Comparison of ENCODE assay signal across 9 cellular contexts in the genomic region with DNA sequence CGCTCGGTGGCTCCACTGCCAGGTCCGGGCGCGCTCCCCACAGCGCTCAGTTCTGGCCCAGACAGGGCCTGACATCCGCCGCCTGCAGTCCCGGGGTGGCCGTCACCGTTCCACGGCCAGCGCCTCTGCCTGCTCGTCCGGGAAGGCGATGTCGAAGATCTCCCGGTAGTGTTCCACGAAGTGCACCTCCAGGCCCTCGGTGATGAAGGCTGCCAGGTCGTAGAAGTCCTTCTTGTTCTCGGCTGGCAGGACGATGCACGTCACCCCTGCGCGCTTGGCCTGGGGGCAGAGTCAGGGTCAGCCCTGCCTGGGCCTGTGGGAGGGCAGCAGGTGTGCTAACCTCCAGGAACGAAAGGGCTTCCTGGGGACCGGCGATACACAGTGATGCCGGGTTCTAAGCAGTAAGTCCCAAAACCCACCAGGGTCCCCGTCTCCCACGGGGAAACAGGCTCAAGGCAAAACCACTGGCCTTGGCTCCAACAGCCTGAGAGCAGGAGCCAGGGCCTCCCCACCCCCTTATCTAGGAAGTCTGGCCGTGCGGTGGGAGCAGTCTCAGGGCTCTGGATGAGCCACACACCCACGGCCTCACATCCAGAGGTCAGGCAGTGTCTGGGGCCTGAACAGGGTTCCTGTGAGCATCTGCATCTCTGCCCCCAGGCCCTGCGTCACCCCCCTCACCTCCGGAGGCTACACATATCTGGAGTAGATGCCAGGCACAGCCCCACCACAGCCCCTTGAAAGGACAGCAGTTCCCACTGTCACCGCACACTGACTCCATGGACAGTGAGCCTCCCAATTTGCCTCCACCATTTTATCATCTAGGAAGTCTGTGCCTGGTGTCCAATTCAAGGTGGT. TPM values are rescaled to one million over a fixed set of nuclear protein-coding genes. Genes with fewer than 3 reads are reported as not detected.
DNase-seq lines count a peak whose midpoint lies in the region; ATAC-seq, FAIRE-seq and TF ChIP-seq lines count a peak whose summit lies in the region.
"Had no signal": no experiment of that assay in that cellular context is flagged by ENCODE, and none has a peak within 500 bp of the region (broad histone marks: within the 10 kb centered on the region; RNA-seq: fewer than 3 reads in every experiment).

No MANE protein-coding gene starts in this region.

- peak overlapping the region; percentile 93 to 97; a peak in 4 of 6 replicates for H3K27ac ChIP-seq in A549
- peak overlapping the region; percentile 93 for H3K27ac ChIP-seq in HCT116 (ENCODE audit: low read depth, low read length)

- H3K36me3 ChIP-seq in HCT116 (ENCODE audit: control insufficient read depth in 1 of 2, insufficient read depth in 2 of 2, low read length in 2 of 2), result peaks cover 13 to 58% of the 10 kb centered on the region in 2 experiments; a peak in 2 of 4 replicates

- H4K20me1 ChIP-seq in HCT116 (ENCODE audit: insufficient read depth), result peaks cover 17% of the 10 kb centered on the region; the same call in 1 of the 2 replicates

- H3K4me3 ChIP-seq in A549 (peak overlapping the region; percentile 92), HCT116 (replicated peaks in 1 of 2; ENCODE audit: low read depth in 1 of 2, low read length in 2 of 2) (peak overlapping the region; percentile 85 to 99)

- no peak for FAIRE-seq in A549 (lab: Jason Lieb, UNC)
- FAIRE-seq: endometrium had no signal

- ATAC-seq in A549, result 0 out of 6 replicates have a peak, but pooled peaks of 1 of the 2 experiments have one; percentile 3
- peak; percentile 1; the same call in 1 of the 2 replicates for ATAC-seq in HCT116
- ATAC-seq in activated naive CD8-positive, alpha-beta T cell treated with anti-CD3 and anti-CD28 coated beads, Interleukin-2, amount 10 ng/mL, durations not matched to agents 7 days and 5 days (ENCODE audit: low read depth), result no peak
- ATAC-seq in memory B cell (ENCODE audit: low read depth), result no peak
- ATAC-seq in GM21360 (IDR thresholded peaks at IDR 0.05; ENCODE audit: unreplicated experiment), result no peak
- no peak for ATAC-seq in GM18870 (IDR thresholded peaks at IDR 0.05; ENCODE audit: unreplicated experiment)
- no peak for ATAC-seq in GM18868 (IDR thresholded peaks at IDR 0.05; ENCODE audit: unreplicated experiment)

- H3K79me2 ChIP-seq in HCT116 (ENCODE audit: insufficient read depth, low read length), result peaks cover 57% of the 10 kb centered on the region

- no peaks in the 10 kb centered on the region for H3K9me3 ChIP-seq in A549
- H3K9me3 ChIP-seq in HCT116 (ENCODE audit: control insufficient read depth in 1 of 2, insufficient read depth in 1 of 2, low read depth in 1 of 2, low read length in 2 of 2), result no peaks in the 10 kb centered on the region

- peak overlapping the region; percentile 98 for H3K4me3 Mint-ChIP-seq in activated naive CD8-positive, alpha-beta T cell treated with anti-CD3 and anti-CD28 coated beads, Interleukin-2, amount 10 ng/mL, durations not matched to agents 7 days and 5 days
- H3K4me3 Mint-ChIP-seq in memory B cell, result peak overlapping the region; percentile 51

- 89% methylated on average over 11 of the region's 38 CpGs for WGBS in A549 (ENCODE audit: missing lambda C conversion rate)

- H3K27me3 Mint-ChIP-seq in activated naive CD8-positive, alpha-beta T cell treated with anti-CD3 and anti-CD28 coated beads, Interleukin-2, amount 10 ng/mL, durations not matched to agents 7 days and 5 days, result no peaks in the 10 kb centered on the region
- no peaks in the 10 kb centered on the region for H3K27me3 Mint-ChIP-seq in memory B cell

- H3K9ac ChIP-seq in HCT116 (ENCODE audit: low read length), result peak overlapping the region; percentile 100

- peaks cover 13% of the 10 kb centered on the region for H3K36me3 Mint-ChIP-seq in activated naive CD8-positive, alpha-beta T cell treated with anti-CD3 and anti-CD28 coated beads, Interleukin-2, amount 10 ng/mL, durations not matched to agents 7 days and 5 days
- H3K36me3 Mint-ChIP-seq in memory B cell, result peaks cover 19% of the 10 kb centered on the region

- H3K9me3 Mint-ChIP-seq in activated naive CD8-positive, alpha-beta T cell treated with anti-CD3 and anti-CD28 coated beads, Interleukin-2, amount 10 ng/mL, durations not matched to agents 7 days and 5 days, result no peaks in the 10 kb centered on the region
- H3K9me3 Mint-ChIP-seq in memory B cell, result no peaks in the 10 kb centered on the region

- intact Hi-C loops in HCT116 (cut with micrococcal nuclease), result loop anchor here (2.0 kb wide), 1 partner anchor 99 kb away; the partner anchor contains the start of gene DUS3L

- H3K4me1 Mint-ChIP-seq in activated naive CD8-positive, alpha-beta T cell treated with anti-CD3 and anti-CD28 coated beads, Interleukin-2, amount 10 ng/mL, durations not matched to agents 7 days and 5 days, result peaks cover 13% of the 10 kb centered on the region
- H3K4me1 Mint-ChIP-seq in memory B cell, result peaks cover 27% of the 10 kb centered on the region

- H3K27ac Mint-ChIP-seq in activated naive CD8-positive, alpha-beta T cell treated with anti-CD3 and anti-CD28 coated beads, Interleukin-2, amount 10 ng/mL, durations not matched to agents 7 days and 5 days, result peak overlapping the region; percentile 54
- peak overlapping the region; percentile 47 for H3K27ac Mint-ChIP-seq in memory B cell

- no peak for DNase-seq in A549 (ENCODE audit: low read depth in 1 of 2, low spot score in 1 of 2)
- DNase-seq in HCT116 (ENCODE audit: low read depth, low spot score), result no peak
- DNase-seq in activated naive CD8-positive, alpha-beta T cell treated with anti-CD3 and anti-CD28 coated beads, Interleukin-2, amount 10 ng/mL, durations not matched to agents 7 days and 5 days, result no peak
- peak; percentile 29 to 46 for DNase-seq in memory B cell (ENCODE audit: low spot score in 2 of 2)
- no peak for DNase-seq in DMS114 treated with DMSO at 0.1 percent for 48 hours (lab: John Stamatoyannopoulos, UW; ENCODE audit: unreplicated experiment)

- H3K27me3 ChIP-seq in HCT116 (ENCODE audit: insufficient read depth, low read length), result no peaks in the 10 kb centered on the region

- POLR2A ChIA-PET in A549 (lab: Yijun Ruan, JAX), result interaction anchor here (0.6 to 3.0 kb wide), 4 partner anchors 27 to 212 kb away, joined by 3 to 45 read pairs (median 5); partner anchors contain the start of genes CATSPERD, LONP1 and VMAC
- POLR2A ChIA-PET in HCT116 (lab: Charles Lee), result interaction anchor here (1.1 to 1.4 kb wide), 3 partner anchors 26 to 70 kb away, joined by 3 to 6 read pairs (median 5); partner anchors contain the start of genes CATSPERD, LONP1 and SAFB2
- POLR2A ChIA-PET in activated naive CD8-positive, alpha-beta T cell treated with anti-CD3 and anti-CD28 coated beads, Interleukin-2, amount 10 ng/mL, durations not matched to agents 7 days and 5 days (lab: Charles Lee), result interaction anchor here (1.2 to 3.8 kb wide), 4 partner anchors 16 to 136 kb away, joined by 4 to 60 read pairs (median 15); partner anchors contain the start of genes CATSPERD, LONP1, SAFB and SAFB2

- RAD21 ChIA-PET in HCT116 (lab: Charles Lee; ENCODE audit: low non-redundant PET in 1 of 2, low total read pairs in 2 of 2, uncharacterized antibody in 2 of 2, unreplicated experiment in 2 of 2), result no interaction called here

- H2AFZ ChIP-seq in HCT116 (ENCODE audit: low read depth, low read length, poor library complexity, severe bottlenecking), result no peak overlapping the region

- TF ChIP-seq RAD21 in A549 (conservative IDR thresholded peaks at IDR 0.05 in 1 of 2, IDR thresholded peaks at IDR 0.05 in 1 of 2) (no peak), HCT116 (IDR thresholded peaks at IDR 0.05; ENCODE audit: low read depth) (no peak)

- CTCF ChIA-PET in A549 (lab: Yijun Ruan, JAX), result interaction anchor here (1.2 kb wide), 2 partner anchors 16 to 644 kb away, joined by 3 to 4 read pairs; no protein-coding TSS in a partner anchor
- CTCF ChIA-PET in HCT116 (lab: Charles Lee), result no interaction called here

- TF ChIP-seq POLR2A in A549 (IDR thresholded peaks at IDR 0.05; ENCODE audit: low read length), result no peak
- no peak for TF ChIP-seq POLR2A in HCT116 (IDR thresholded peaks at IDR 0.05; ENCODE audit: borderline replicate concordance, extremely low read depth, insufficient read depth, insufficient read length)

- no peaks in the 10 kb centered on the region for H3K9me2 ChIP-seq in HCT116 (ENCODE audit: insufficient read depth)

- no peak for TF ChIP-seq EP300 in A549 (IDR thresholded peaks at IDR 0.05)

- H3K4me1 ChIP-seq in A549 (peaks cover 13% of the 10 kb centered on the region), HCT116 (ENCODE audit: control insufficient read depth in 1 of 2, insufficient read depth in 2 of 2, low read length in 2 of 2) (peaks cover 8 to 35% of the 10 kb centered on the region in 2 experiments; a peak in 3 of 4 replicates)

- TF ChIP-seq CTCF in A549 (IDR thresholded peaks at IDR 0.05) (no peak), HCT116 (IDR thresholded peaks at IDR 0.05 in 2 of 3, conservative IDR thresholded peaks at IDR 0.05 in 1 of 3; ENCODE audit: borderline replicate concordance in 1 of 3, insufficient read depth in 1 of 3, low read depth in 2 of 3, low read length in 2 of 3) (no peak)

- BruUV-seq in HCT116 (replicated peaks; lab: Mats Ljungman, UMichigan), result no TSS peak

- H3K4me2 ChIP-seq in A549 (peak overlapping the region; percentile 88), HCT116 (ENCODE audit: low read length) (peak overlapping the region; percentile 92)

RNA-seq across cellular contexts. Expression of gene RPL36, which starts 2.1 kb away (rescaled TPM):
- polyA plus RNA-seq in A549 (2011; rRNA removed), result 329 and 368 TPM in 2 replicates
- 807 and 852 TPM in 2 replicates for polyA plus RNA-seq in A549 (2012; cell fraction: cytosol; rRNA removed)
- 274 and 372 TPM in 2 replicates for polyA plus RNA-seq in A549 (2012; cell fraction: nucleus; rRNA removed)
- polyA plus RNA-seq in A549 (2017; fragmentation: RNase III; extraction: RNeasy Plus Mini Kit Qiagen cat#74134 plus additional on column Dnase treatment), result 1,385 to 1,590 TPM (median 1,396 TPM) in 3 replicates
- polyA minus RNA-seq in A549 (2011; rRNA and poly(A)+ RNA removed), result 160 and 210 TPM in 2 replicates
- 1,504 TPM for total RNA-seq in HCT116 (2021; ENCODE audit: unreplicated experiment)
- 2,841 and 3,000 TPM in 2 replicates for polyA plus RNA-seq in HCT116 (2012)
- total RNA-seq in activated naive CD8-positive, alpha-beta T cell treated with anti-CD3 and anti-CD28 coated beads, Interleukin-2, amount 10 ng/mL, durations not matched to agents 7 days and 5 days, result 1,000 to 10,000 TPM; 1,119 to 1,147 TPM

RNA-seq across cellular contexts. Expression of gene HSD11B1L, which starts 11.3 kb away (rescaled TPM):
- polyA plus RNA-seq in A549 (2011; rRNA removed) (2.5 and 2.8 TPM in 2 replicates), A549 (2017; fragmentation: RNase III; extraction: RNeasy Plus Mini Kit Qiagen cat#74134 plus additional on column Dnase treatment) (2.7 to 4.8 TPM (median 4.8 TPM) in 3 replicates)
- 3.9 and 5.9 TPM in 2 replicates for polyA plus RNA-seq in A549 (2012; cell fraction: cytosol; rRNA removed)
- polyA plus RNA-seq in A549 (2012; cell fraction: nucleus; rRNA removed), result 6.4 and 7.5 TPM in 2 replicates
- polyA minus RNA-seq in A549 (2011; rRNA and poly(A)+ RNA removed), result 0.87 and 1.2 TPM in 2 replicates
- total RNA-seq in HCT116 (2021; ENCODE audit: unreplicated experiment), result 6.0 TPM
- 6.4 and 6.9 TPM in 2 replicates for polyA plus RNA-seq in HCT116 (2012)
- 1 to 10 TPM; 2.2 to 4.1 TPM for total RNA-seq in activated naive CD8-positive, alpha-beta T cell treated with anti-CD3 and anti-CD28 coated beads, Interleukin-2, amount 10 ng/mL, durations not matched to agents 7 days and 5 days

RNA-seq across cellular contexts. Expression of gene MICOS13, which starts 11.8 kb away (rescaled TPM):
- polyA plus RNA-seq in A549 (2011; rRNA removed), result 19.1 and 20.5 TPM in 2 replicates
- polyA plus RNA-seq in A549 (2012; cell fraction: cytosol; rRNA removed), result 60.3 and 75.4 TPM in 2 replicates
- 50.4 and 61.7 TPM in 2 replicates for polyA plus RNA-seq in A549 (2012; cell fraction: nucleus; rRNA removed)
- 43.1 to 48.8 TPM (median 48.6 TPM) in 3 replicates for polyA plus RNA-seq in A549 (2017; fragmentation: RNase III; extraction: RNeasy Plus Mini Kit Qiagen cat#74134 plus additional on column Dnase treatment)
- 9.2 and 11.4 TPM in 2 replicates for polyA minus RNA-seq in A549 (2011; rRNA and poly(A)+ RNA removed)
- 61.6 TPM for total RNA-seq in HCT116 (2021; ENCODE audit: unreplicated experiment)
- polyA plus RNA-seq in HCT116 (2012), result 55.0 and 73.1 TPM in 2 replicates
- total RNA-seq in activated naive CD8-positive, alpha-beta T cell treated with anti-CD3 and anti-CD28 coated beads, Interleukin-2, amount 10 ng/mL, durations not matched to agents 7 days and 5 days, result 10 to 100 TPM; 42.6 to 44.1 TPM

RNA-seq across cellular contexts. Expression of gene LONP1, which starts 27.8 kb away (rescaled TPM):
- polyA plus RNA-seq in A549 (2011; rRNA removed), result 41.2 and 42.7 TPM in 2 replicates
- 114 and 121 TPM in 2 replicates for polyA plus RNA-seq in A549 (2012; cell fraction: cytosol; rRNA removed)
- 211 and 254 TPM in 2 replicates for polyA plus RNA-seq in A549 (2012; cell fraction: nucleus; rRNA removed)
- polyA plus RNA-seq in A549 (2017; fragmentation: RNase III; extraction: RNeasy Plus Mini Kit Qiagen cat#74134 plus additional on column Dnase treatment), result 65.2 to 68.9 TPM (median 66.4 TPM) in 3 replicates
- 46.2 and 54.9 TPM in 2 replicates for polyA minus RNA-seq in A549 (2011; rRNA and poly(A)+ RNA removed)
- total RNA-seq in HCT116 (2021; ENCODE audit: unreplicated experiment), result 180 TPM
- polyA plus RNA-seq in HCT116 (2012), result 207 and 285 TPM in 2 replicates
- 100 to 1,000 TPM; 112 to 120 TPM for total RNA-seq in activated naive CD8-positive, alpha-beta T cell treated with anti-CD3 and anti-CD28 coated beads, Interleukin-2, amount 10 ng/mL, durations not matched to agents 7 days and 5 days

RNA-seq across cellular contexts. Expression of gene CATSPERD, which starts 28.3 kb away (rescaled TPM):
- 0.03 TPM in 1 of 2 replicates, not detected in the other for polyA plus RNA-seq in A549 (2011; rRNA removed)
- polyA plus RNA-seq in A549 (2012; cell fraction: cytosol; rRNA removed), result not detected in 2 replicates
- not detected in 2 replicates for polyA plus RNA-seq in A549 (2012; cell fraction: nucleus; rRNA removed)
- polyA plus RNA-seq in A549 (2017; fragmentation: RNase III; extraction: RNeasy Plus Mini Kit Qiagen cat#74134 plus additional on column Dnase treatment), result 0.17 TPM in 1 of 3 replicates, not detected in the others
- polyA minus RNA-seq in A549 (2011; rRNA and poly(A)+ RNA removed), result 0.08 TPM in 1 of 2 replicates, not detected in the other
- total RNA-seq in HCT116 (2021; ENCODE audit: unreplicated experiment), result not detected
- polyA plus RNA-seq in HCT116 (2012), result not detected in 2 replicates
- total RNA-seq in activated naive CD8-positive, alpha-beta T cell treated with anti-CD3 and anti-CD28 coated beads, Interleukin-2, amount 10 ng/mL, durations not matched to agents 7 days and 5 days, result not detected

Comparison
In these comparisons a context has a peak if more than half of its experiments do, and no peak if none do; other contexts are left out.
1. DNase-seq: peak in memory B cell (2 of 2); none in A549 (0 of 2), HCT116 (single experiment), activated naive CD8-positive, alpha-beta T cell treated with anti-CD3 and anti-CD28 coated beads, Interleukin-2, amount 10 ng/mL, durations not matched to agents 7 days and 5 days (single experiment) and DMS114 treated with DMSO at 0.1 percent for 48 hours (single experiment).